17 cellular contexts compared by ENCODE assay signal in the genomic region with DNA sequence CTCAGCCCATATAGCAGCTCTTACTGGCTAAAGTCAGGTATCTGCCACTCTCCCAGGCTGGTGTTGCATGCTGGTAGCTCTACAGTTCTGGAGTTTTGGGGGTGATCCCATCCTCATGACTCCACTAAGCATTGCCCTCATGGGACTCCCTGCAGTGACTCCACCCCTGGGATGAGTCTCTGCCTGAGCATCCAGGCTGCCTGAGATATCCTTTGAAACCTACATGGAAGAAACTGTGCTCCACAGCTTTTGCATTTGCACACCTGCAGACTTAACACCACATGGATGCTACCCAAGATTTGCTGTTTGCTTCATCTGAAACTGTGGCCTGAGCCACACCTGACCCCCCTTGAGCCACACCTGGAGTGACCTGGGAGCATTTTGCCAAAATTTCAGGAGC.
DNase-seq lines count a peak whose midpoint lies in the region; ATAC-seq and TF ChIP-seq lines count a peak whose summit lies in the region.
"Had no signal": no experiment of that assay in that cellular context is flagged by ENCODE, and none has a peak within 500 bp of the region (broad histone marks: within the 10 kb centered on the region; RNA-seq: fewer than 3 reads in every experiment).

No MANE protein-coding gene starts in this region.

- H3K14ac ChIP-seq in trophoblast cell (ENCODE audit: low read length), result no peak overlapping the region

- no peak overlapping the region for H3K18ac ChIP-seq in trophoblast cell (ENCODE audit: low read length)

- H3K36me3 ChIP-seq in colonic mucosa, result no peaks in the 10 kb centered on the region
- no peaks in the 10 kb centered on the region for H3K36me3 ChIP-seq in lung (ENCODE audit: control insufficient read depth in 2 of 2, insufficient read depth in 2 of 2, low read length in 2 of 2)
- no peaks in the 10 kb centered on the region for H3K36me3 ChIP-seq in trophoblast cell (ENCODE audit: control insufficient read depth in 1 of 2, insufficient read depth in 2 of 2, low read length in 2 of 2)
- H3K36me3 ChIP-seq: BLaER1 treated with 17β-estradiol and CSF1 and Interleukin-3, amounts not matched to agents 10 nM and 100 nM had no signal

- H2AK5ac ChIP-seq in trophoblast cell (ENCODE audit: low read length), result no peak overlapping the region

- DNase-seq in colonic mucosa, result peak; percentile 3
- peak; percentile 12 for DNase-seq in ecto neural progenitor cell (ENCODE audit: low spot score)
- peak; percentile 6 for DNase-seq in lung (ENCODE audit: low spot score)
- DNase-seq in activated CD4-positive, CD25-positive, alpha-beta regulatory T cell treated with anti-CD3 and anti-CD28 coated beads, Interleukin-2, amount 50 U/mL, for 72 hours, result no peak
- no peak for DNase-seq in trophoblast cell
- DNase-seq in NCI-H510A (lab: John Stamatoyannopoulos, UW), result no peak
- DNase-seq: AML-193; Caco-2; Calu3; CD4-positive, alpha-beta T cell; CD8-positive, alpha-beta T cell; DMS79 treated with DMSO at 0.1 percent for 48 hours; GF-D8 had no signal

- no peak overlapping the region for H3K4me3 ChIP-seq in colonic mucosa
- H3K4me3 ChIP-seq in lung, result no peak overlapping the region
- no peak overlapping the region for H3K4me3 ChIP-seq in trophoblast cell (ENCODE audit: low read depth, low read length)
- H3K4me3 ChIP-seq: A549; BLaER1 treated with 17β-estradiol and CSF1 and Interleukin-3, amounts not matched to agents 10 nM and 100 nM had no signal

- H2BK5ac ChIP-seq in trophoblast cell (ENCODE audit: low read depth, low read length, poor library complexity), result no peak overlapping the region

- no peaks in the 10 kb centered on the region for H3K79me1 ChIP-seq in trophoblast cell (ENCODE audit: low read length)

- H3K27ac ChIP-seq in colonic mucosa (no peak overlapping the region), lung (ENCODE audit: low read depth in 1 of 2, low read length in 1 of 2) (no peak overlapping the region), trophoblast cell (ENCODE audit: low read depth, low read length) (no peak overlapping the region)
- H3K27ac ChIP-seq: 22Rv1; A549; BLaER1 treated with 17β-estradiol and CSF1 and Interleukin-3, amounts not matched to agents 10 nM and 100 nM; C4-2B had no signal

- H3K4ac ChIP-seq in trophoblast cell (ENCODE audit: low read depth, low read length), result no peak overlapping the region

- intact Hi-C loops in colonic mucosa (cut with DNase I), result no loop called here

- no peak overlapping the region for H3K23ac ChIP-seq in trophoblast cell (ENCODE audit: low read length)

- no peak overlapping the region for H2BK12ac ChIP-seq in trophoblast cell (ENCODE audit: low read length)

- ATAC-seq in lung (ENCODE audit: insufficient read depth, low FRiP score), result no peak
- ATAC-seq: A549; CD8-positive, alpha-beta T cell had no signal

- H3K27me3 ChIP-seq in colonic mucosa (no peaks in the 10 kb centered on the region), lung (ENCODE audit: control insufficient read depth, insufficient read depth) (no peaks in the 10 kb centered on the region), trophoblast cell (ENCODE audit: insufficient read depth, low read length) (no peaks in the 10 kb centered on the region)
- H3K27me3 ChIP-seq: BLaER1 treated with 17β-estradiol and CSF1 and Interleukin-3, amounts not matched to agents 10 nM and 100 nM had no signal

- H4K8ac ChIP-seq in trophoblast cell (ENCODE audit: low read depth, low read length), result no peak overlapping the region

- H3K9me3 ChIP-seq in colonic mucosa (no peaks in the 10 kb centered on the region), lung (ENCODE audit: control insufficient read depth in 2 of 2, insufficient read depth in 1 of 2, low read length in 1 of 2) (no peaks in the 10 kb centered on the region), trophoblast cell (ENCODE audit: insufficient read depth, low read depth, low read length) (peaks cover 2% of the 10 kb centered on the region)
- H3K9me3 ChIP-seq: A549, Caco-2 had no signal

- TF ChIP-seq CTCF in colonic mucosa (IDR thresholded peaks at IDR 0.05) (no peak), lung (IDR thresholded peaks at IDR 0.05; ENCODE audit: control extremely low read depth, extremely low read depth) (no peak)

- H4K12ac ChIP-seq in trophoblast cell (ENCODE audit: low read depth, low read length), result no peak overlapping the region

- no peaks in the 10 kb centered on the region for H3K79me2 ChIP-seq in trophoblast cell (ENCODE audit: control insufficient read depth, insufficient read depth, low read length, poor library complexity)

- H4K91ac ChIP-seq in trophoblast cell (ENCODE audit: low read depth, low read length), result no peak overlapping the region

- H3K4me2 ChIP-seq in trophoblast cell (ENCODE audit: low read length), result no peak overlapping the region
- H3K4me2 ChIP-seq: A549; BLaER1 treated with 17β-estradiol and CSF1 and Interleukin-3, amounts not matched to agents 10 nM and 100 nM had no signal

- no peak overlapping the region for H3K9ac ChIP-seq in colonic mucosa (ENCODE audit: low read depth in 2 of 2, low read length in 2 of 2)
- no peak overlapping the region for H3K9ac ChIP-seq in trophoblast cell (ENCODE audit: low read length)
- H3K9ac ChIP-seq: BLaER1 treated with 17β-estradiol and CSF1 and Interleukin-3, amounts not matched to agents 10 nM and 100 nM had no signal

- H2AFZ ChIP-seq in trophoblast cell (ENCODE audit: insufficient read depth, low read length, poor library complexity), result no peak overlapping the region

- H2BK120ac ChIP-seq in trophoblast cell (ENCODE audit: insufficient read depth, low read length, poor library complexity), result no peak overlapping the region

- H3K4me1 ChIP-seq in colonic mucosa, result no peaks in the 10 kb centered on the region
- H3K4me1 ChIP-seq in lung (ENCODE audit: control insufficient read depth in 2 of 2, insufficient read depth in 2 of 2, low read length in 2 of 2), result no peaks in the 10 kb centered on the region
- no peaks in the 10 kb centered on the region for H3K4me1 ChIP-seq in trophoblast cell (ENCODE audit: control insufficient read depth in 1 of 2, insufficient read depth in 2 of 2, low read length in 2 of 2)
- H3K4me1 ChIP-seq: A549; BLaER1 treated with 17β-estradiol and CSF1 and Interleukin-3, amounts not matched to agents 10 nM and 100 nM; Caco-2 had no signal

Comparison
In these comparisons a context has a peak if more than half of its experiments do, and no peak if none do; other contexts are left out.
1. DNase-seq: peak in colonic mucosa (single experiment), ecto neural progenitor cell (single experiment) and lung (single experiment); none in activated CD4-positive, CD25-positive, alpha-beta regulatory T cell treated with anti-CD3 and anti-CD28 coated beads, Interleukin-2, amount 50 U/mL, for 72 hours (single experiment), trophoblast cell (0 of 2) and NCI-H510A (single experiment).